17 cellular contexts compared by ENCODE assay signal in the genomic region with DNA sequence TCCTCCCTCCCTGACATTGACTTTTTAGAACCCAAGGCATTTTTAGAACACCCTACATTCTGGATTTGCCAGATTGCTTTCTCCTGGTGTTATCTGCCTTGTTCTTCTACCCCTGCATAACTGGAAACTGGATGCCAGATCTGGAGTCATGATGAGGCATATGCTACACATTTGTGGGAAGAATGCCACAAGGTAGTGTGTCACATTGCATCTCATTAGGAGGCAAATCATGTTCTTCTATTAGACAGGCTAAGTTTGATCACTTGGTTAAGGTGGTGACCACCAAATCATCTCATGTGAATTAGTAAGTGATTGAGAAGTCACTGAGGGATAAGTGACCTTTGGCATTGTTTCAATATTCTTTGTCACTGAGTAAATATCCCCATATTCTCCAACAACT. TPM values are rescaled to one million over a fixed set of nuclear protein-coding genes. Genes with fewer than 3 reads are reported as not detected.
DNase-seq lines count a peak whose midpoint lies in the region; ATAC-seq and TF ChIP-seq lines count a peak whose summit lies in the region.
"Had no signal": no experiment of that assay in that cellular context is flagged by ENCODE, and none has a peak within 500 bp of the region (broad histone marks: within the 10 kb centered on the region; RNA-seq: fewer than 3 reads in every experiment).

No MANE protein-coding gene starts in this region.

- H3K27me3 ChIP-seq in A673 (replicated peaks; ENCODE audit: insufficient read depth, low read depth, low read length, poor library complexity) (peaks cover 10% of the 10 kb centered on the region), foreskin keratinocyte (peaks cover 57% of the 10 kb centered on the region)

- H3K36me3 Mint-ChIP-seq in activated T-helper 1 cell treated with anti-CD3 and anti-CD28 coated beads, Interleukin-12 subunit alpha, Interleukin-12 subunit beta, Interleukin-2, Interleukin-4 antibody, amounts not matched to agents 30 ng/mL and 10 ng/mL and 1 ng/mL, durations not matched to agents 14 hours and 24 hours and 36 hours (ENCODE audit: low read depth) = no peaks in the 10 kb centered on the region

- BruUV-seq in A673 (replicated peaks; lab: Mats Ljungman, UMichigan) = no TSS peak

- H3K36me3 ChIP-seq in A673 (ENCODE audit: insufficient read depth, low read length, poor library complexity, severe bottlenecking) = no peaks in the 10 kb centered on the region

- H3K27ac ChIP-seq in A673 (ENCODE audit: low read depth, low read length, poor library complexity, severe bottlenecking) (no peak overlapping the region), foreskin keratinocyte (no peak overlapping the region)
- H3K27ac ChIP-seq: C4-2B had no signal

- CTCF ChIA-PET in A673 (lab: Charles Lee) = no interaction called here

- in situ Hi-C loops in Caki2 (cut with HindIII; ENCODE audit: low pct_unique_long_range_greater_than_20kb, low sequenced_read_pairs) = no loop called here

- TF ChIP-seq CTCF in A673 (conservative IDR thresholded peaks at IDR 0.05; ENCODE audit: low read depth, low read length) (no peak), foreskin keratinocyte (conservative IDR thresholded peaks at IDR 0.05) (no peak), omental fat pad (IDR thresholded peaks at IDR 0.05) (no peak)

- peaks cover 23% of the 10 kb centered on the region for H3K4me1 ChIP-seq in A673 (ENCODE audit: insufficient read depth, low read length, poor library complexity, severe bottlenecking)
- H3K4me1 ChIP-seq in foreskin keratinocyte = no peaks in the 10 kb centered on the region

- ATAC-seq in foreskin keratinocyte (peak; percentile 23), omental fat pad (ENCODE audit: low FRiP score) (no peak)
- ATAC-seq: GM23338, K562 had no signal

- peaks cover 6% of the 10 kb centered on the region for H3K4me1 Mint-ChIP-seq in activated T-helper 1 cell treated with anti-CD3 and anti-CD28 coated beads, Interleukin-12 subunit alpha, Interleukin-12 subunit beta, Interleukin-2, Interleukin-4 antibody, amounts not matched to agents 30 ng/mL and 10 ng/mL and 1 ng/mL, durations not matched to agents 14 hours and 24 hours and 36 hours (ENCODE audit: low read depth)

- no peaks in the 10 kb centered on the region for H3K9me3 Mint-ChIP-seq in activated T-helper 1 cell treated with anti-CD3 and anti-CD28 coated beads, Interleukin-12 subunit alpha, Interleukin-12 subunit beta, Interleukin-2, Interleukin-4 antibody, amounts not matched to agents 30 ng/mL and 10 ng/mL and 1 ng/mL, durations not matched to agents 14 hours and 24 hours and 36 hours
- H3K9me3 Mint-ChIP-seq: CD4-positive, alpha-beta T cell; GM23338 had no signal

- H3K4me3 Mint-ChIP-seq in activated T-helper 1 cell treated with anti-CD3 and anti-CD28 coated beads, Interleukin-12 subunit alpha, Interleukin-12 subunit beta, Interleukin-2, Interleukin-4 antibody, amounts not matched to agents 30 ng/mL and 10 ng/mL and 1 ng/mL, durations not matched to agents 14 hours and 24 hours and 36 hours = no peak overlapping the region
- H3K4me3 Mint-ChIP-seq: CD4-positive, alpha-beta T cell; GM23338 had no signal

- H3K27me3 Mint-ChIP-seq in activated T-helper 1 cell treated with anti-CD3 and anti-CD28 coated beads, Interleukin-12 subunit alpha, Interleukin-12 subunit beta, Interleukin-2, Interleukin-4 antibody, amounts not matched to agents 30 ng/mL and 10 ng/mL and 1 ng/mL, durations not matched to agents 14 hours and 24 hours and 36 hours (ENCODE audit: insufficient read depth) = peaks cover 49% of the 10 kb centered on the region

- DNase-seq in A673 (ENCODE audit: low spot score) (peak; percentile 14), Caki2 (ENCODE audit: low read depth) (peak; percentile 44), RKO (ENCODE audit: low spot score) (peak; percentile 56), foreskin keratinocyte (no peak), omental fat pad (ENCODE audit: low spot score) (no peak), SKM-1 (lab: John Stamatoyannopoulos, UW; ENCODE audit: unreplicated experiment) (no peak), germinal center (ENCODE audit: low spot score) (no peak)
- DNase-seq in activated T-helper 1 cell treated with anti-CD3 and anti-CD28 coated beads, Interleukin-12 subunit alpha, Interleukin-12 subunit beta, Interleukin-2, Interleukin-4 antibody, amounts not matched to agents 30 ng/mL and 10 ng/mL and 1 ng/mL, durations not matched to agents 14 hours and 24 hours and 36 hours (ENCODE audit: low spot score) = no peak
- DNase-seq: AML-193; Calu3; CD4-positive, alpha-beta T cell; HCEC 1CT; IMR-90 had no signal

- no peak overlapping the region for H3K27ac Mint-ChIP-seq in activated T-helper 1 cell treated with anti-CD3 and anti-CD28 coated beads, Interleukin-12 subunit alpha, Interleukin-12 subunit beta, Interleukin-2, Interleukin-4 antibody, amounts not matched to agents 30 ng/mL and 10 ng/mL and 1 ng/mL, durations not matched to agents 14 hours and 24 hours and 36 hours
- H3K27ac Mint-ChIP-seq: CD4-positive, alpha-beta T cell; GM23338 had no signal

- no peak overlapping the region for H3K4me3 ChIP-seq in A673 (ENCODE audit: low read depth, low read length, poor library complexity, severe bottlenecking)
- H3K4me3 ChIP-seq: GM23338, K562 had no signal

- intact Hi-C loops in A673 (cut with micrococcal nuclease; ENCODE audit: unreplicated experiment) = loop anchor here (5.0 kb wide), 1 partner anchor 91 kb away; no protein-coding TSS in a partner anchor
- intact Hi-C loops in activated T-helper 1 cell treated with anti-CD3 and anti-CD28 coated beads, Interleukin-12 subunit alpha, Interleukin-12 subunit beta, Interleukin-2, Interleukin-4 antibody, amounts not matched to agents 30 ng/mL and 10 ng/mL and 1 ng/mL, durations not matched to agents 14 hours and 24 hours and 36 hours (cut with micrococcal nuclease) = no loop called here

- POLR2A ChIA-PET in A673 (lab: Charles Lee; ENCODE audit: low non-redundant PET) = no interaction called here

- H3K9me3 ChIP-seq in A673 (ENCODE audit: low read depth, low read length, poor library complexity, severe bottlenecking) = no peaks in the 10 kb centered on the region

RNA-seq across cellular contexts. Expression of a gene that starts 12.9 kb away (rescaled TPM):
- 78.8 and 85.1 TPM in 2 replicates for total RNA-seq in A673 (2021)
- total RNA-seq in Caki2 (2014; rRNA removed; shearing (Covaris generic); ENCODE audit: low replicate concordance) = not detected in 2 replicates
- total RNA-seq in foreskin keratinocyte = not detected in 2 replicates
- not detected in 2 replicates for polyA plus RNA-seq in foreskin keratinocyte
- total RNA-seq in activated T-helper 1 cell treated with anti-CD3 and anti-CD28 coated beads, Interleukin-12 subunit alpha, Interleukin-12 subunit beta, Interleukin-2, Interleukin-4 antibody, amounts not matched to agents 30 ng/mL and 10 ng/mL and 1 ng/mL, durations not matched to agents 14 hours and 24 hours and 36 hours = not detected in 2 replicates
- not detected for total RNA-seq in omental fat pad
- total RNA-seq: Calu3; CD4-positive, alpha-beta T cell; GM23338; IMR-90; K562 had no signal
- polyA plus RNA-seq: BJ, GM23338, IMR-90 had no signal

Comparison
In these comparisons a context has a peak if more than half of its experiments do, and no peak if none do; other contexts are left out.
1. DNase-seq: peak in A673 (single experiment), Caki2 (single experiment) and RKO (single experiment); none in foreskin keratinocyte (0 of 2), activated T-helper 1 cell treated with anti-CD3 and anti-CD28 coated beads, Interleukin-12 subunit alpha, Interleukin-12 subunit beta, Interleukin-2, Interleukin-4 antibody, amounts not matched to agents 30 ng/mL and 10 ng/mL and 1 ng/mL, durations not matched to agents 14 hours and 24 hours and 36 hours (single experiment), omental fat pad (single experiment), SKM-1 (single experiment) and germinal center (single experiment).
2. RNA of a gene that starts 12.9 kb away (total RNA-seq): 78.8 to 85.1 TPM in A673; not detected in Caki2, not detected in foreskin keratinocyte, not detected in activated T-helper 1 cell treated with anti-CD3 and anti-CD28 coated beads, Interleukin-12 subunit alpha, Interleukin-12 subunit beta, Interleukin-2, Interleukin-4 antibody, amounts not matched to agents 30 ng/mL and 10 ng/mL and 1 ng/mL, durations not matched to agents 14 hours and 24 hours and 36 hours and not detected in omental fat pad; every median in the first group is over 10 times any median in the second.